ENCODE assay signal across 21 cellular contexts in genomic region chr18:74793746-74794145, GRCh38.
"Had no signal": no experiment of that assay in that cellular context is flagged by ENCODE, and none has a peak within 500 bp of the region (broad histone marks: within the 10 kb centered on the region; RNA-seq: fewer than 3 reads in every experiment).

No MANE protein-coding gene starts in this region.

- H3K4me2 ChIP-seq: neural progenitor cell had no signal

- H3K9me3 Mint-ChIP-seq: effector memory CD8-positive, alpha-beta T cell; memory B cell; mesothelial cell of epicardium; naive B cell; natural killer cell treated with Interleukin-12 subunit alpha and Interleukin-12 subunit beta and Interleukin-15 and Interleukin-18, amount 100 ng/mL, for 72 hours; neural progenitor cell; stimulated activated effector memory CD8-positive, alpha-beta T cell treated with anti-CD3 and anti-CD28 coated beads, Interleukin-12 subunit alpha, Interleukin-12 subunit beta, amount 100 ng/mL, for 72 hours had no signal

- H3K36me3 Mint-ChIP-seq: mesothelial cell of epicardium; natural killer cell treated with Interleukin-12 subunit alpha and Interleukin-12 subunit beta and Interleukin-15 and Interleukin-18, amount 100 ng/mL, for 72 hours; neural progenitor cell; stimulated activated effector memory CD8-positive, alpha-beta T cell treated with anti-CD3 and anti-CD28 coated beads, Interleukin-12 subunit alpha, Interleukin-12 subunit beta, amount 100 ng/mL, for 72 hours had no signal

- H3K27ac Mint-ChIP-seq: effector memory CD8-positive, alpha-beta T cell; memory B cell; mesothelial cell of epicardium; naive B cell; natural killer cell treated with Interleukin-12 subunit alpha and Interleukin-12 subunit beta and Interleukin-15 and Interleukin-18, amount 100 ng/mL, for 72 hours; neural progenitor cell; stimulated activated effector memory CD8-positive, alpha-beta T cell treated with anti-CD3 and anti-CD28 coated beads, Interleukin-12 subunit alpha, Interleukin-12 subunit beta, amount 100 ng/mL, for 72 hours had no signal

- H3K4me3 Mint-ChIP-seq: effector memory CD8-positive, alpha-beta T cell; memory B cell; mesothelial cell of epicardium; naive B cell; natural killer cell treated with Interleukin-12 subunit alpha and Interleukin-12 subunit beta and Interleukin-15 and Interleukin-18, amount 100 ng/mL, for 72 hours; neural progenitor cell; stimulated activated effector memory CD8-positive, alpha-beta T cell treated with anti-CD3 and anti-CD28 coated beads, Interleukin-12 subunit alpha, Interleukin-12 subunit beta, amount 100 ng/mL, for 72 hours had no signal

- DNase-seq: cortex of kidney; effector memory CD8-positive, alpha-beta T cell; kidney; mucosa of descending colon; naive B cell; psoas muscle; right cardiac atrium; sigmoid colon; stimulated activated CD4-positive, alpha-beta T cell treated with anti-CD3 and anti-CD28 coated beads, Interleukin-2, amount 100 ng/mL, for 24 hours; stimulated activated CD4-positive, alpha-beta T cell treated with anti-CD3 and anti-CD28 coated beads, Interleukin-4, amount 100 ng/mL, for 24 hours; stimulated activated naive CD4-positive, alpha-beta T cell treated with Interleukin-2 at 50 U/mL for 16 hours; stomach; tibial artery; upper lobe of left lung had no signal

- H3K27me3 Mint-ChIP-seq: effector memory CD8-positive, alpha-beta T cell; memory B cell; naive B cell; natural killer cell treated with Interleukin-12 subunit alpha and Interleukin-12 subunit beta and Interleukin-15 and Interleukin-18, amount 100 ng/mL, for 72 hours had no signal

- H3K9ac ChIP-seq: neural progenitor cell had no signal

- H3K4me3 ChIP-seq: lung, mucosa of descending colon, neural progenitor cell, psoas muscle, sigmoid colon, stomach, tibial artery, upper lobe of left lung had no signal

- H3K27ac ChIP-seq: neural progenitor cell, psoas muscle, sigmoid colon, stomach, tibial artery, upper lobe of left lung had no signal

- ATAC-seq: effector memory CD8-positive, alpha-beta T cell; left lobe of liver; mucosa of descending colon; natural killer cell treated with Interleukin-12 subunit alpha and Interleukin-12 subunit beta and Interleukin-15 and Interleukin-18, amount 100 ng/mL, for 72 hours; psoas muscle; right cardiac atrium; stimulated activated effector memory CD8-positive, alpha-beta T cell treated with anti-CD3 and anti-CD28 coated beads, Interleukin-12 subunit alpha, Interleukin-12 subunit beta, amount 100 ng/mL, for 72 hours had no signal

- H3K27me3 ChIP-seq: neural progenitor cell, sigmoid colon, stomach, tibial artery, upper lobe of left lung had no signal

- H2AFZ ChIP-seq: neural progenitor cell had no signal

- H3K4me1 ChIP-seq: neural progenitor cell had no signal

- H3K36me3 ChIP-seq: neural progenitor cell, sigmoid colon, tibial artery, upper lobe of left lung had no signal

- H3K9me3 ChIP-seq: mucosa of descending colon, psoas muscle, sigmoid colon, stomach, tibial artery, upper lobe of left lung had no signal
